ENCODE assay signal across 15 cellular contexts in genomic region chr16:66976746-66977145, GRCh38. TPM values are rescaled to one million over a fixed set of nuclear protein-coding genes. Genes with fewer than 3 reads are reported as not detected.
DNase-seq lines count a peak whose midpoint lies in the region; ATAC-seq, FAIRE-seq and TF ChIP-seq lines count a peak whose summit lies in the region.
"Had no signal": no experiment of that assay in that cellular context is flagged by ENCODE, and none has a peak within 500 bp of the region (broad histone marks: within the 10 kb centered on the region; RNA-seq: fewer than 3 reads in every experiment).

No MANE protein-coding gene starts in this region.

- H3K9me3 ChIP-seq in K562 (replicated peaks; ENCODE audit: control insufficient read depth, insufficient read depth, low read depth, low read length), result no peaks in the 10 kb centered on the region

- TF ChIP-seq POLR2A in K562 (conservative IDR thresholded peaks at IDR 0.05), result no peak

- no peak for TF ChIP-seq CTCF in K562 (IDR thresholded peaks at IDR 0.05 in 2 of 3, conservative IDR thresholded peaks at IDR 0.05 in 1 of 3; ENCODE audit: insufficient read depth in 2 of 3, low read depth in 1 of 3, low read length in 3 of 3)

- no peaks in the 10 kb centered on the region for H3K79me2 ChIP-seq in K562 (ENCODE audit: control insufficient read depth, insufficient read depth, low read length)

- H3K27me3 ChIP-seq in K562 (ENCODE audit: control insufficient read depth in 2 of 2, insufficient read depth in 2 of 2, low read length in 2 of 2), result no peaks in the 10 kb centered on the region

- H3K36me3 ChIP-seq in K562 (ENCODE audit: control insufficient read depth, insufficient read depth, low read length), result no peaks in the 10 kb centered on the region

- 16% methylated on average over 10 of the region's 13 CpGs for WGBS in K562 (ENCODE audit: insufficient coverage, low coverage, missing lambda C conversion rate)

- no peak for TF ChIP-seq EP300 in K562 (IDR thresholded peaks at IDR 0.05; ENCODE audit: low read length)

- POLR2A ChIA-PET in K562 (lab: Yijun Ruan, JAX), result interaction anchor here (0.9 kb wide), 1 partner anchor 51 kb away, joined by 3 read pairs; no protein-coding TSS in a partner anchor

- no peak overlapping the region for H3K4me2 ChIP-seq in K562 (ENCODE audit: insufficient read depth, low read length)

- no peak overlapping the region for H3K4me3 ChIP-seq in K562

- TF ChIP-seq RAD21 in K562 (CRISPR knock-in tag; conservative IDR thresholded peaks at IDR 0.05 in 1 of 2, IDR thresholded peaks at IDR 0.05 in 1 of 2), result no peak

- intact Hi-C loops in K562 (cut with micrococcal nuclease), result loop anchor here (1.0 to 10.0 kb wide), 6 partner anchors 22 to 268 kb away; partner anchors contain the start of genes FBXL8, FHOD1, SLC9A5 and TRADD

- H2AFZ ChIP-seq in K562 (ENCODE audit: low read depth, low read length), result peak overlapping the region; percentile 69

- H3K9me1 ChIP-seq in K562 (ENCODE audit: control insufficient read depth, insufficient read depth, low read length), result no peaks in the 10 kb centered on the region

- CTCF ChIA-PET in K562 (lab: Yijun Ruan, JAX; ENCODE audit: low intra/inter-chr PET ratio), result interaction anchor here (0.7 to 2.5 kb wide), 5 partner anchors 17 to 207 kb away, joined by 3 to 21 read pairs (median 7); partner anchors contain the start of gene MATCAP1

- DNase-seq in NCI-H82 (lab: John Stamatoyannopoulos, UW) (peak; percentile 9), NCI-H82 treated with DMSO at 0.1 percent for 48 hours (lab: John Stamatoyannopoulos, UW; ENCODE audit: unreplicated experiment) (no peak), K562 (ENCODE audit: extremely low read depth in 1 of 4, low spot score in 3 of 4) (peak in 1 of 4 experiments; percentile 4), retina (peak; percentile 54), GF-D8 (lab: John Stamatoyannopoulos, UW) (no peak), kidney glomerular epithelial cell (lab: John Stamatoyannopoulos, UW) (no peak)
- DNase-seq: 8988T; activated naive CD4-positive, alpha-beta T cell treated with Interleukin-2 at 50 U/mL for 16 hours; DND-41; mammary epithelial cell; natural killer cell; stimulated activated naive CD4-positive, alpha-beta T cell treated with Interleukin-2 at 50 U/mL for 16 hours had no signal

- no peak; the same call in 2 of the 3 replicates for ATAC-seq in K562

- H3K27ac ChIP-seq in K562 (ENCODE audit: extremely low read depth, low read depth, low read length), result no peak overlapping the region

- peaks cover 3 to 26% of the 10 kb centered on the region in 2 experiments; a peak in 4 of 5 replicates for H3K4me1 ChIP-seq in K562 (replicated peaks in 1 of 2; ENCODE audit: control insufficient read depth in 2 of 2, insufficient read depth in 2 of 2, low read length in 2 of 2)

- no TSS peak for BruUV-seq in K562 (replicated peaks; lab: Mats Ljungman, UMichigan)

- H3K9ac ChIP-seq in K562 (ENCODE audit: insufficient read depth in 1 of 2, low read depth in 2 of 2, low read length in 2 of 2), result 0 out of 4 replicates have a peak overlapping the region, but pooled peaks of 1 of the 2 experiments have one; percentile 49

- in situ Hi-C loops in K562 (cut with MboI), result no loop called here

- H4K20me1 ChIP-seq in K562 (replicated peaks; ENCODE audit: control insufficient read depth, insufficient read depth, low read length), result no peaks in the 10 kb centered on the region

- FAIRE-seq in K562 (lab: Jason Lieb, UNC), result no peak

RNA-seq across cellular contexts. Expression of gene CES4A, which starts 11.6 kb away (rescaled TPM):
- 0.58 and 1.8 TPM in 2 replicates for total RNA-seq in K562 (2011; cell fraction: chromatin; rRNA removed; ENCODE audit: low replicate concordance)
- total RNA-seq in K562 (2011; cell fraction: nucleolus; rRNA removed), result 0.13 and 0.83 TPM in 2 replicates
- 0.61 and 1.7 TPM in 2 replicates for total RNA-seq in K562 (2011; cell fraction: nucleoplasm; rRNA removed)
- 0.09 TPM in 1 of 2 replicates, not detected in the other for total RNA-seq in K562 (2014; rRNA removed)
- not detected in 2 replicates for total RNA-seq in K562 (2014; rRNA removed; fragmentation: Illumina TruSeq; extraction: Trizol)
- total RNA-seq in K562 (2015; rRNA removed; fragmentation: Illumina TruSeq; extraction: Trizol), result not detected in 2 replicates
- total RNA-seq in K562 (2021), result 0.20 TPM in 1 of 2 replicates, not detected in the other
- 0.04 and 0.11 TPM in 2 replicates for polyA plus RNA-seq in K562 (2011; rRNA removed)
- 0.12 TPM in 1 of 2 replicates, not detected in the other for polyA plus RNA-seq in K562 (2011; cell fraction: cytosol; rRNA removed)
- polyA plus RNA-seq in K562 (2011; cell fraction: nucleus; rRNA removed), result 0.22 and 0.54 TPM in 2 replicates
- 0.03 and 0.10 TPM in 2 replicates for polyA plus RNA-seq in K562 (2012)
- polyA plus RNA-seq in K562 (2014; fragmentation: Illumina TruSeq; extraction: Trizol), result not detected in 2 replicates
- under 1 TPM in 1 of 2 experiments, not detected in 1; 0.13 TPM for polyA plus RNA-seq in K562 (2014; fragmentation: Nextera tagmentation; extraction: Ambion mirVana)
- polyA plus RNA-seq in K562 (2014; rRNA removed), result not detected in 2 replicates
- not detected in 2 replicates for polyA minus RNA-seq in K562 (2011; rRNA and poly(A)+ RNA removed)
- polyA minus RNA-seq in K562 (2011; cell fraction: cytosol; rRNA and poly(A)+ RNA removed), result not detected in 2 replicates
- polyA minus RNA-seq in K562 (2011; cell fraction: nucleus; rRNA and poly(A)+ RNA removed), result not detected in 2 replicates
- total RNA-seq: HT1080 had no signal

RNA-seq across cellular contexts. Expression of gene CES3, which starts 15.7 kb away (rescaled TPM):
- 3.7 and 10.0 TPM in 2 replicates for total RNA-seq in K562 (2011; cell fraction: chromatin; rRNA removed; ENCODE audit: low replicate concordance)
- total RNA-seq in K562 (2011; cell fraction: nucleolus; rRNA removed), result 6.3 and 12.5 TPM in 2 replicates
- 4.3 and 6.3 TPM in 2 replicates for total RNA-seq in K562 (2011; cell fraction: nucleoplasm; rRNA removed)
- total RNA-seq in K562 (2014; rRNA removed) (0.68 and 2.0 TPM in 2 replicates), K562 (2014; rRNA removed; fragmentation: Illumina TruSeq; extraction: Trizol) (0.61 and 0.65 TPM in 2 replicates), K562 (2015; rRNA removed; fragmentation: Illumina TruSeq; extraction: Trizol) (1.0 and 1.7 TPM in 2 replicates), K562 (2021) (2.2 and 2.8 TPM in 2 replicates)
- polyA plus RNA-seq in K562 (2011; rRNA removed) (0.60 and 4.4 TPM in 2 replicates), K562 (2014; fragmentation: Illumina TruSeq; extraction: Trizol) (0.98 and 1.2 TPM in 2 replicates), K562 (2014; fragmentation: Nextera tagmentation; extraction: Ambion mirVana) (under 1 TPM; 0.06 TPM), K562 (2014; rRNA removed) (1.3 and 3.1 TPM in 2 replicates)
- polyA plus RNA-seq in K562 (2011; cell fraction: cytosol; rRNA removed), result 0.57 and 2.3 TPM in 2 replicates
- polyA plus RNA-seq in K562 (2011; cell fraction: nucleus; rRNA removed), result 8.2 and 24.8 TPM in 2 replicates
- 1.2 and 3.3 TPM in 2 replicates for polyA plus RNA-seq in K562 (2012)
- 1.1 and 2.1 TPM in 2 replicates for polyA minus RNA-seq in K562 (2011; rRNA and poly(A)+ RNA removed)
- polyA minus RNA-seq in K562 (2011; cell fraction: cytosol; rRNA and poly(A)+ RNA removed), result 2.2 TPM in 1 of 2 replicates, not detected in the other
- 3.6 and 18.4 TPM in 2 replicates for polyA minus RNA-seq in K562 (2011; cell fraction: nucleus; rRNA and poly(A)+ RNA removed)
- total RNA-seq: dermis blood vessel endothelial cell, pulmonary artery endothelial cell had no signal

RNA-seq across cellular contexts. Expression of gene CES2, which starts 41.4 kb away (rescaled TPM):
- total RNA-seq in K562 (2011; cell fraction: chromatin; rRNA removed; ENCODE audit: low replicate concordance), result 47.2 and 114 TPM in 2 replicates
- total RNA-seq in K562 (2011; cell fraction: nucleolus; rRNA removed), result 82.2 and 90.6 TPM in 2 replicates
- total RNA-seq in K562 (2011; cell fraction: nucleoplasm; rRNA removed), result 50.4 and 59.2 TPM in 2 replicates
- total RNA-seq in K562 (2014; rRNA removed) (35.0 and 38.1 TPM in 2 replicates), K562 (2014; rRNA removed; fragmentation: Illumina TruSeq; extraction: Trizol) (15.2 and 16.8 TPM in 2 replicates), K562 (2015; rRNA removed; fragmentation: Illumina TruSeq; extraction: Trizol) (23.6 and 24.4 TPM in 2 replicates), K562 (2021) (33.5 and 37.9 TPM in 2 replicates)
- polyA plus RNA-seq in K562 (2011; rRNA removed) (14.0 and 14.1 TPM in 2 replicates), K562 (2014; fragmentation: Illumina TruSeq; extraction: Trizol) (24.9 and 28.4 TPM in 2 replicates), K562 (2014; fragmentation: Nextera tagmentation; extraction: Ambion mirVana) (1 to 10 TPM; 2.2 to 2.4 TPM), K562 (2014; rRNA removed) (27.7 and 28.3 TPM in 2 replicates)
- polyA plus RNA-seq in K562 (2011; cell fraction: cytosol; rRNA removed), result 14.0 and 32.8 TPM in 2 replicates
- 17.8 and 25.2 TPM in 2 replicates for polyA plus RNA-seq in K562 (2011; cell fraction: nucleus; rRNA removed)
- polyA plus RNA-seq in K562 (2012), result 22.3 and 36.1 TPM in 2 replicates
- polyA minus RNA-seq in K562 (2011; rRNA and poly(A)+ RNA removed), result 11.9 and 18.9 TPM in 2 replicates
- 22.0 and 22.2 TPM in 2 replicates for polyA minus RNA-seq in K562 (2011; cell fraction: cytosol; rRNA and poly(A)+ RNA removed)
- 44.2 and 45.3 TPM in 2 replicates for polyA minus RNA-seq in K562 (2011; cell fraction: nucleus; rRNA and poly(A)+ RNA removed)

RNA-seq across cellular contexts. Expression of gene CIAO2B, which starts 42.5 kb away (rescaled TPM):
- total RNA-seq in K562 (2011; cell fraction: chromatin; rRNA removed; ENCODE audit: low replicate concordance), result 10.4 and 40.1 TPM in 2 replicates
- 65.7 and 75.7 TPM in 2 replicates for total RNA-seq in K562 (2011; cell fraction: nucleolus; rRNA removed)
- total RNA-seq in K562 (2011; cell fraction: nucleoplasm; rRNA removed), result 39.2 and 45.6 TPM in 2 replicates
- total RNA-seq in K562 (2014; rRNA removed), result 147 and 189 TPM in 2 replicates
- 57.6 and 86.8 TPM in 2 replicates for total RNA-seq in K562 (2014; rRNA removed; fragmentation: Illumina TruSeq; extraction: Trizol)
- 104 and 111 TPM in 2 replicates for total RNA-seq in K562 (2015; rRNA removed; fragmentation: Illumina TruSeq; extraction: Trizol)
- total RNA-seq in K562 (2021), result 99.4 and 104 TPM in 2 replicates
- polyA plus RNA-seq in K562 (2011; rRNA removed), result 146 and 161 TPM in 2 replicates
- 295 and 471 TPM in 2 replicates for polyA plus RNA-seq in K562 (2011; cell fraction: cytosol; rRNA removed)
- 117 and 133 TPM in 2 replicates for polyA plus RNA-seq in K562 (2011; cell fraction: nucleus; rRNA removed)
- polyA plus RNA-seq in K562 (2012), result 198 and 206 TPM in 2 replicates
- polyA plus RNA-seq in K562 (2014; fragmentation: Illumina TruSeq; extraction: Trizol), result 113 and 154 TPM in 2 replicates
- 100 to 1,000 TPM; 104 to 122 TPM for polyA plus RNA-seq in K562 (2014; fragmentation: Nextera tagmentation; extraction: Ambion mirVana)
- 182 and 250 TPM in 2 replicates for polyA plus RNA-seq in K562 (2014; rRNA removed)
- polyA minus RNA-seq in K562 (2011; rRNA and poly(A)+ RNA removed), result 67.2 and 95.6 TPM in 2 replicates
- polyA minus RNA-seq in K562 (2011; cell fraction: cytosol; rRNA and poly(A)+ RNA removed), result 68.9 and 80.4 TPM in 2 replicates
- 16.6 and 19.4 TPM in 2 replicates for polyA minus RNA-seq in K562 (2011; cell fraction: nucleus; rRNA and poly(A)+ RNA removed)

RNA-seq across cellular contexts. Expression of gene RRAD, which starts 51.4 kb away (rescaled TPM):
- not detected in 2 replicates for total RNA-seq in K562 (2011; cell fraction: chromatin; rRNA removed; ENCODE audit: low replicate concordance)
- total RNA-seq in K562 (2011; cell fraction: nucleolus; rRNA removed), result 0.79 and 1.2 TPM in 2 replicates
- total RNA-seq in K562 (2011; cell fraction: nucleoplasm; rRNA removed), result 0.44 TPM in 1 of 2 replicates, not detected in the other
- total RNA-seq in K562 (2014; rRNA removed) (0.09 and 0.12 TPM in 2 replicates), K562 (2014; rRNA removed; fragmentation: Illumina TruSeq; extraction: Trizol) (not detected in 2 replicates), K562 (2015; rRNA removed; fragmentation: Illumina TruSeq; extraction: Trizol) (not detected in 2 replicates), K562 (2021) (0.13 and 0.16 TPM in 2 replicates)
- polyA plus RNA-seq in K562 (2011; rRNA removed) (0.05 and 0.20 TPM in 2 replicates), K562 (2014; fragmentation: Illumina TruSeq; extraction: Trizol) (not detected in 2 replicates), K562 (2014; fragmentation: Nextera tagmentation; extraction: Ambion mirVana) (not detected), K562 (2014; rRNA removed) (0.12 TPM in 1 of 2 replicates, not detected in the other)
- polyA plus RNA-seq in K562 (2011; cell fraction: cytosol; rRNA removed), result 0.28 and 0.65 TPM in 2 replicates
- 0.20 and 0.71 TPM in 2 replicates for polyA plus RNA-seq in K562 (2011; cell fraction: nucleus; rRNA removed)
- polyA plus RNA-seq in K562 (2012), result 0.12 and 1.1 TPM in 2 replicates
- polyA minus RNA-seq in K562 (2011; rRNA and poly(A)+ RNA removed), result 0.14 TPM in 1 of 2 replicates, not detected in the other
- 0.95 TPM in 1 of 2 replicates, not detected in the other for polyA minus RNA-seq in K562 (2011; cell fraction: cytosol; rRNA and poly(A)+ RNA removed)
- polyA minus RNA-seq in K562 (2011; cell fraction: nucleus; rRNA and poly(A)+ RNA removed), result 0.22 TPM in 1 of 2 replicates, not detected in the other
- total RNA-seq: HT1080 had no signal

Comparison
In these comparisons a context has a peak if more than half of its experiments do, and no peak if none do; other contexts are left out.
1. DNase-seq: peak in NCI-H82 (single experiment) and retina (single experiment); none in NCI-H82 treated with DMSO at 0.1 percent for 48 hours (single experiment), GF-D8 (single experiment) and kidney glomerular epithelial cell (single experiment).